Comparison of ENCODE assay signal across 10 cellular contexts in genomic region chr4:113447695-113448265, GRCh38.
DNase-seq lines count a peak whose midpoint lies in the region; ATAC-seq and TF ChIP-seq lines count a peak whose summit lies in the region.
"Had no signal": no experiment of that assay in that cellular context is flagged by ENCODE, and none has a peak within 500 bp of the region (broad histone marks: within the 10 kb centered on the region; RNA-seq: fewer than 3 reads in every experiment).

No MANE protein-coding gene starts in this region.

- H3K27me3 ChIP-seq in ACC112 (ENCODE audit: insufficient read depth, low read length) (no peaks in the 10 kb centered on the region), brain microvascular endothelial cell (replicated peaks) (no peaks in the 10 kb centered on the region)

- H3K4me1 ChIP-seq in ACC112 (ENCODE audit: control insufficient read depth, insufficient read depth, low read length, unreplicated experiment), result peaks cover 66% of the 10 kb centered on the region

- H3K9me3 Mint-ChIP-seq in memory B cell, result peaks cover 2% of the 10 kb centered on the region

- H3K27ac ChIP-seq in ACC112 (ENCODE audit: low read depth, low read length), result peak overlapping the region; percentile 100
- no peak overlapping the region for H3K27ac ChIP-seq in brain microvascular endothelial cell

- no peak overlapping the region for H2AFZ ChIP-seq in ACC112 (ENCODE audit: low read length, unreplicated experiment)

- DNase-seq in memory B cell (ENCODE audit: low spot score in 2 of 2) (no peak), NCI-H774 (lab: John Stamatoyannopoulos, UW) (no peak), brain microvascular endothelial cell (no peak), NK-92 (lab: John Stamatoyannopoulos, UW; ENCODE audit: unreplicated experiment) (no peak), cerebellar nuclear complex (lab: John Stamatoyannopoulos, UW) (no peak)
- DNase-seq: COR-L47, NCI-H510A had no signal

- no peaks in the 10 kb centered on the region for H3K79me2 ChIP-seq in ACC112 (ENCODE audit: control insufficient read depth, insufficient read depth, low read length, unreplicated experiment)

- H3K4me1 Mint-ChIP-seq in memory B cell, result peaks cover 6% of the 10 kb centered on the region

- H3K4me3 Mint-ChIP-seq in memory B cell, result no peak overlapping the region

- peaks cover 3% of the 10 kb centered on the region for H3K36me3 Mint-ChIP-seq in memory B cell

- H3K4me3 ChIP-seq in ACC112 (ENCODE audit: low read depth, low read length) (no peak overlapping the region), brain microvascular endothelial cell (ENCODE audit: low read depth, low read length) (no peak overlapping the region)

- no peak for TF ChIP-seq CTCF in brain microvascular endothelial cell (IDR thresholded peaks at IDR 0.05; ENCODE audit: low read depth, low read length, missing control alignments)

- in situ Hi-C loops in brain microvascular endothelial cell (cut with HindIII; ENCODE audit: low pct_ligation_motif_present, low sequenced_read_pairs), result no loop called here

- no peaks in the 10 kb centered on the region for H3K27me3 Mint-ChIP-seq in memory B cell

- H3K36me3 ChIP-seq in ACC112 (ENCODE audit: insufficient read depth, low read length), result peaks cover 10% of the 10 kb centered on the region
- no peaks in the 10 kb centered on the region for H3K36me3 ChIP-seq in brain microvascular endothelial cell (replicated peaks)

- peak; percentile 73 for ATAC-seq in GM19025 (IDR thresholded peaks at IDR 0.05; ENCODE audit: low read depth, unreplicated experiment)
- peak; percentile 62 for ATAC-seq in HG03439 (IDR thresholded peaks at IDR 0.05; ENCODE audit: unreplicated experiment)
- ATAC-seq in memory B cell (ENCODE audit: low read depth), result peak; percentile 42

- no peak overlapping the region for H3K27ac Mint-ChIP-seq in memory B cell
